Comparison of ENCODE assay signal across 23 cellular contexts in the genomic region with DNA sequence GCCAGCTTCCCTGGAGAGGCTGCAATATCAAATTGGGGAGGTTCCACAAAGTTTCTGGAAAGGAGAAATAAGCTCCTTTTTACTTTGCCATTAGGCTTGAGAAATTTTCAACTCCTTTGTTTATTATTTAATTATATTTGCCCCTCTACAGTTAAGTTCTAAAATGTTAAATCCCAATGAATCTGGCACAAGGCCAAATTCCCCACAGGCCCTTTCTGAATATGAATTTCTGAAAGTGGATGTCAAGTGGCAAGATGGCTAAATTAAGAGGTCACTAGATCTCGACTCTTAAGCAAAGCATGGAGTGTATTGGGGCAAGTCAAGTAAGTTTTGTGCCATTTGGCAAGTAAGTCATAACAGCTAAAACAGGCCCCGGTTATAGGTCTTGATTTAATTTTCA.
"Had no signal": no experiment of that assay in that cellular context is flagged by ENCODE, and none has a peak within 500 bp of the region (broad histone marks: within the 10 kb centered on the region; RNA-seq: fewer than 3 reads in every experiment).

No MANE protein-coding gene starts in this region.

- H3K9me3 ChIP-seq: breast epithelium, MG63, Peyer's patch had no signal

- H3K4me1 ChIP-seq: breast epithelium, Peyer's patch, SJCRH30 had no signal

- H3K27ac ChIP-seq: breast epithelium, Peyer's patch, RWPE1, SJCRH30 had no signal

- H3K4me3 ChIP-seq: breast epithelium, MG63, Peyer's patch, SJCRH30 had no signal

- H3K27me3 ChIP-seq: breast epithelium, MG63, Peyer's patch, SJCRH30 had no signal

- H3K36me3 ChIP-seq: breast epithelium, MG63 had no signal

- ATAC-seq: activated CD8-positive, alpha-beta memory T cell treated with anti-CD3 and anti-CD28 coated beads, Interleukin-2, amount 10 ng/mL, durations not matched to agents 7 days and 5 days; SK-N-SH treated with all-trans-retinoic acid at 6 μM for 48 hours; WTC11 had no signal

- DNase-seq: activated CD4-positive, alpha-beta T cell treated with anti-CD3 and anti-CD28 coated beads, Interleukin-2, amount 10 ng/mL, durations not matched to agents 24 days and 14 days; activated CD4-positive, alpha-beta T cell treated with anti-CD3 and anti-CD28 coated beads, Interleukin-2, amount 50 U/mL, for 48 hours; activated CD4-positive, CD25-positive, alpha-beta regulatory T cell treated with anti-CD3 and anti-CD28 coated beads, Interleukin-2, amount 50 U/mL, for 72 hours; activated CD8-positive, alpha-beta memory T cell treated with anti-CD3 and anti-CD28 coated beads, Interleukin-2, amount 10 ng/mL, durations not matched to agents 7 days and 5 days; activated effector memory CD4-positive, alpha-beta T cell treated with Interleukin-2 at 50 U/mL for 16 hours; activated naive CD4-positive, alpha-beta T cell; activated T-cell treated with anti-CD3 and anti-CD28 coated beads, Interleukin-2, amount 50 U/mL, for 24 hours; aorta; caudate nucleus; MG63; NCI-H1092 treated with DMSO at 0.1 percent for 48 hours; NCI-H1930; NCI-H510A treated with DMSO at 0.1 percent for 48 hours; NCI-H69; NK-92 treated with Interleukin-12 subunit alpha and Interleukin-12 subunit beta, amount 100 ng/mL, for 24 hours; Peyer's patch; Right ventricle myocardium superior; SJCRH30; SW 1271 had no signal
